ENCODE assay signal across 4 cellular contexts in the genomic region with DNA sequence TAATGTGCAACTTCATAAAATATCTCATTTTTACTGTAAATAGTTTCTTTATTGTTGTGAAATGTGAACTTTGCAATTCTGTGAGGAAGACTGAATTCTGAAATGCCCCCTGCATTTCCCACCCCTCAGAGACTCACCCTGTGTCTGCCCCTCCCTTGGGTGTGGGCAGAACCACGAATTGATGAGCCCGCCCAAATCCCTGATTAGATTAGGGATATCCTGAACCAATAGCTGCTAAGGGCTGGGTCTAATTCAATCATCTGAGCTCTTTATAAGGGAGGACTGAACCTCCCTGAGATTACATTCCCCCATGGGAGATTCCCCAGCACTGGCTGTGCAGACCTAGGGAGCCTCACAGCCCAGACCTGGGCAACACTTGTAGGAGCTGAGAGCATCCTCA. TPM values are rescaled to one million over a fixed set of nuclear protein-coding genes. Genes with fewer than 3 reads are reported as not detected.
"Had no signal": no experiment of that assay in that cellular context is flagged by ENCODE, and none has a peak within 500 bp of the region (broad histone marks: within the 10 kb centered on the region; RNA-seq: fewer than 3 reads in every experiment).

A gene (plus strand): TSS at position 301 of the 400 bp plus-strand sequence.

RNA-seq across cellular contexts. Expression of the gene that starts here (rescaled TPM):
- total RNA-seq: LHCN-M2, M059J, MCF 10A, NCI-H460 had no signal
